Comparison of ENCODE assay signal across 28 cellular contexts in genomic region chr14:70084226-70084625, GRCh38.
"Had no signal": no experiment of that assay in that cellular context is flagged by ENCODE, and none has a peak within 500 bp of the region (broad histone marks: within the 10 kb centered on the region; RNA-seq: fewer than 3 reads in every experiment).

No MANE protein-coding gene starts in this region.

- H3K4me3 Mint-ChIP-seq: activated CD4-positive, alpha-beta memory T cell treated with anti-CD3 and anti-CD28 coated beads, Interleukin-2, amount 10 ng/mL, durations not matched to agents 7 days and 5 days; activated CD4-positive, alpha-beta T cell treated with anti-CD3 and anti-CD28 coated beads, Interleukin-2, amount 10 ng/mL, durations not matched to agents 7 days and 5 days; activated naive CD8-positive, alpha-beta T cell; activated T-cell treated with anti-CD3 and anti-CD28 coated beads, Interleukin-2, amount 50 U/mL, for 4 hours; activated T-helper 17 cell treated with anti-CD3 and anti-CD28 coated beads, Interleukin-2, amount 50 U/mL, for 72 hours; effector memory CD8-positive, alpha-beta T cell; WTC11 had no signal

- H3K27ac Mint-ChIP-seq: activated CD4-positive, alpha-beta memory T cell treated with anti-CD3 and anti-CD28 coated beads, Interleukin-2, amount 10 ng/mL, durations not matched to agents 7 days and 5 days; activated CD4-positive, alpha-beta T cell treated with anti-CD3 and anti-CD28 coated beads, Interleukin-2, amount 10 ng/mL, durations not matched to agents 7 days and 5 days; activated naive CD8-positive, alpha-beta T cell; activated T-helper 17 cell treated with anti-CD3 and anti-CD28 coated beads, Interleukin-2, amount 50 U/mL, for 72 hours; effector memory CD8-positive, alpha-beta T cell; WTC11 had no signal

- H3K4me3 ChIP-seq: body of pancreas had no signal

- H3K27me3 ChIP-seq: body of pancreas had no signal

- DNase-seq: activated CD4-positive, alpha-beta memory T cell treated with anti-CD3 and anti-CD28 coated beads, Interleukin-2, amount 10 ng/mL, durations not matched to agents 7 days and 5 days; activated CD4-positive, alpha-beta T cell treated with anti-CD3 and anti-CD28 coated beads for 1 hour; activated CD4-positive, alpha-beta T cell treated with anti-CD3 and anti-CD28 coated beads for 4 hours; activated CD4-positive, alpha-beta T cell treated with anti-CD3 and anti-CD28 coated beads, Interleukin-2, amount 10 ng/mL, durations not matched to agents 7 days and 5 days; activated CD4-positive, alpha-beta T cell treated with anti-CD3 and anti-CD28 coated beads, Interleukin-2, amount 50 U/mL, for 4 hours; activated CD8-positive, alpha-beta memory T cell treated with anti-CD3 and anti-CD28 coated beads, Interleukin-2, amount 50 U/mL, for 48 hours; activated effector memory CD4-positive, alpha-beta T cell treated with Interleukin-2 at 50 U/mL for 16 hours; activated gamma-delta T cell treated with Interleukin-2 at 50 U/mL for 16 hours; activated naive CD4-positive, alpha-beta T cell treated with anti-CD3 and anti-CD28 coated beads, Interleukin-2, amount 50 U/mL, for 16 hours; activated naive CD4-positive, alpha-beta T cell treated with Interleukin-2 at 50 U/mL for 16 hours; activated T-cell treated with anti-CD3 and anti-CD28 coated beads for 4 hours; activated T-cell treated with anti-CD3 and anti-CD28 coated beads, Interleukin-2, amount 50 U/mL, for 4 hours; amniotic stem cell; anterior cingulate cortex; body of pancreas; caudate nucleus; cortex of kidney; dermis blood vessel endothelial cell; effector CD4-positive, alpha-beta T cell; effector memory CD8-positive, alpha-beta T cell; foreskin fibroblast; T-helper 2 cell had no signal

- H3K4me1 Mint-ChIP-seq: activated CD4-positive, alpha-beta memory T cell treated with anti-CD3 and anti-CD28 coated beads, Interleukin-2, amount 10 ng/mL, durations not matched to agents 7 days and 5 days; activated CD4-positive, alpha-beta T cell treated with anti-CD3 and anti-CD28 coated beads, Interleukin-2, amount 10 ng/mL, durations not matched to agents 7 days and 5 days; activated T-helper 17 cell treated with anti-CD3 and anti-CD28 coated beads, Interleukin-2, amount 50 U/mL, for 72 hours; WTC11 had no signal

- H3K9me3 Mint-ChIP-seq: activated CD4-positive, alpha-beta memory T cell treated with anti-CD3 and anti-CD28 coated beads, Interleukin-2, amount 10 ng/mL, durations not matched to agents 7 days and 5 days; activated CD4-positive, alpha-beta T cell treated with anti-CD3 and anti-CD28 coated beads, Interleukin-2, amount 10 ng/mL, durations not matched to agents 7 days and 5 days; activated T-cell treated with anti-CD3 and anti-CD28 coated beads, Interleukin-2, amount 50 U/mL, for 4 hours; activated T-helper 17 cell treated with anti-CD3 and anti-CD28 coated beads, Interleukin-2, amount 50 U/mL, for 72 hours; effector memory CD8-positive, alpha-beta T cell; WTC11 had no signal

- H3K9me3 ChIP-seq: body of pancreas had no signal

- H3K4me1 ChIP-seq: body of pancreas had no signal

- H3K36me3 Mint-ChIP-seq: activated naive CD8-positive, alpha-beta T cell; WTC11 had no signal

- H3K27ac ChIP-seq: body of pancreas, epithelial cell of prostate, VCaP had no signal

- ATAC-seq: activated T-cell treated with anti-CD3 and anti-CD28 coated beads, Interleukin-2, amount 50 U/mL, for 4 hours; activated T-helper 17 cell treated with anti-CD3 and anti-CD28 coated beads, Interleukin-2, amount 50 U/mL, for 72 hours; body of pancreas; effector memory CD8-positive, alpha-beta T cell; esophagus mucosa; WTC11 had no signal
